In the genomic region with DNA sequence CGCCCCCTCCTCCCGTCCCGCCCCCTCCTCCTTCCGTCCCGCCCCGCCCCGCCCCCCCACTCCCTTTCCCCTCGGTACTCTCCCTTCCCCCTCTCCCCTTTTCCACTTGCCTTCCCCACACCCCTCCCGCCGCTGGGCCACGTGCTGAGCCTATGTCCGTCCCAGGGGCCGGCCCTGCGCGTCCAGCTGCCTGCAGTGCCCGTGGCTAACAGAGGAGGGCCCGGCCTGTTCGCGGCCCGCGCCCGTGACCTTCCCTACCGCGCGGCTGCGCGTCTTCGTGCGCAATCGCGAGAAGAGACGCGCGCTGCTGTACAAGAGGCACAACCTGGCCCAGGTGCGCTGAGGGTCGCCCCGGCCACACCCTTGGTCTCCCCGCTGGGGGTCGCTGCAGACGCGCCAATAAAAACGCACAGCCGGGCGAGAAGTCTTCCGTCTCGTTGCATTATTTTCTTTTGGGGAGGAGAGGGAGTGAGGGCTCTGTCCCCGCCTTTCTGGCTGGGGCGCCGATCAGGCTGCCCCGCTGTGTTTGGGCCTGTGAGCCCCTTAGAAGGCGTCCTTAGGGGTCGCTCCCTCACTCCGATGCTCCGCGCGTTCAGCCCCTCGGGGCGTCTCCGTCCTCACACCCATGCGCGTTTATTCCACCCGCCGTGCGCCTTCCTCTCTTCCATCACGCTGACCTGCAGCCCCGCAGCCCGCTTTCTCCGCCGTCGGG, we compare ENCODE assay signal across 9 cellular contexts. TPM values are rescaled to one million over a fixed set of nuclear protein-coding genes. Genes with fewer than 3 reads are reported as not detected.
DNase-seq lines count a peak whose midpoint lies in the region; ATAC-seq, FAIRE-seq and TF ChIP-seq lines count a peak whose summit lies in the region.
"Had no signal": no experiment of that assay in that cellular context is flagged by ENCODE, and none has a peak within 500 bp of the region (broad histone marks: within the 10 kb centered on the region; RNA-seq: fewer than 3 reads in every experiment).

No MANE protein-coding gene starts in this region.

- peak; percentile 50 for DNase-seq in NCI-H226
- peak; percentile 83 for DNase-seq in activated CD8-positive, alpha-beta memory T cell treated with anti-CD3 and anti-CD28 coated beads for 24 hours
- DNase-seq in H1 (ENCODE audit: low read depth in 1 of 2, low spot score in 2 of 2) = peak; percentile 70 to 95
- DNase-seq in mesenchymal stem cell = peak; percentile 85
- DNase-seq in stimulated activated CD8-positive, alpha-beta memory T cell treated with anti-CD3 and anti-CD28 coated beads, Interleukin-12 subunit alpha, Interleukin-12 subunit beta, amount 100 ng/mL, for 1 hour (ENCODE audit: low read depth) = peak; percentile 15
- no peak for DNase-seq in NCI-H187 treated with DMSO at 0.1 percent for 48 hours (lab: John Stamatoyannopoulos, UW)

- H3K36me3 ChIP-seq in H1 (ENCODE audit: control insufficient read depth in 2 of 4, insufficient read depth in 4 of 4, low read length in 3 of 4) = no peaks in the 10 kb centered on the region
- no peaks in the 10 kb centered on the region for H3K36me3 ChIP-seq in mesenchymal stem cell (ENCODE audit: control insufficient read depth in 1 of 2, insufficient read depth in 2 of 2, low read depth in 1 of 2, low read length in 2 of 2)

- H2AFZ ChIP-seq in H1 (ENCODE audit: low read length) (no peak overlapping the region; the same call in 1 of the 2 replicates), mesenchymal stem cell (ENCODE audit: low read depth, low read length) (peak overlapping the region; percentile 66)

- peak overlapping the region; percentile 53 to 74 (median 71) for H3K4me3 ChIP-seq in H1 (ENCODE audit: extremely low read depth in 1 of 4, insufficient read depth in 2 of 4, low read depth in 3 of 4, low read length in 4 of 4)
- H3K4me3 ChIP-seq in mesenchymal stem cell (ENCODE audit: insufficient read depth in 1 of 2, low read depth in 1 of 2, low read length in 2 of 2) = peak overlapping the region; percentile 67 to 84

- peak overlapping the region; percentile 25 to 72 (median 67); a peak in 6 of 7 replicates for H3K9ac ChIP-seq in H1 (replicated peaks in 1 of 4; ENCODE audit: extremely low read depth in 1 of 4, low read depth in 3 of 4, low read length in 3 of 4)
- H3K9ac ChIP-seq in mesenchymal stem cell (ENCODE audit: low read length) = peak overlapping the region; percentile 89

- H2BK5ac ChIP-seq in H1 (ENCODE audit: low read depth, low read length) (peak overlapping the region; percentile 85; the same call in 1 of the 2 replicates), mesenchymal stem cell (ENCODE audit: low read depth, low read length, poor library complexity, severe bottlenecking) (no peak overlapping the region)

- peak overlapping the region; percentile 95; the same call in 1 of the 2 replicates for H4K8ac ChIP-seq in H1 (ENCODE audit: extremely low read depth, insufficient read depth, low read length)
- H4K8ac ChIP-seq in mesenchymal stem cell (ENCODE audit: low read length) = peak overlapping the region; percentile 87

- peak overlapping the region; percentile 54 for H3K56ac ChIP-seq in H1 (replicated peaks; ENCODE audit: insufficient read length, low read depth, low read length)

- TF ChIP-seq EP300 in H1 (IDR thresholded peaks at IDR 0.05; ENCODE audit: borderline replicate concordance in 1 of 2, low read depth in 2 of 2, low read length in 2 of 2) = no peak

- 3% methylated on average over 52 of the region's 70 CpGs; no CpG with 5 or more reads in 1 of the 2 experiments for WGBS in H1 (ENCODE audit: extremely low coverage in 1 of 2, insufficient coverage in 1 of 2, insufficient read length in 1 of 2, insufficient replicate concordance in 2 of 2, low coverage in 1 of 2, low lambda C conversion rate in 2 of 2, missing lambda C conversion rate in 1 of 2), 2 experiments
- under 1% methylated on average over 59 of the region's 70 CpGs for WGBS in mesenchymal stem cell

- peak; percentile 83 to 91 for TF ChIP-seq RAD21 in H1 (IDR thresholded peaks at IDR 0.05 in 1 of 2, conservative IDR thresholded peaks at IDR 0.05 in 1 of 2; ENCODE audit: low read depth in 2 of 2, low read length in 2 of 2)

- H3K18ac ChIP-seq in H1 (ENCODE audit: extremely low read depth, low read length) = peak overlapping the region; percentile 99
- peak overlapping the region; percentile 16 to 79 for H3K18ac ChIP-seq in mesenchymal stem cell (ENCODE audit: low read depth in 1 of 2, low read length in 2 of 2)

- CTCF ChIA-PET in H1 (lab: Charles Lee; ENCODE audit: partially characterized antibody) = interaction anchor here (0.8 to 1.7 kb wide), 8 partner anchors 12 to 136 kb away, joined by 3 to 10 read pairs (median 4); a partner anchor contains a TSS

- TF ChIP-seq CTCF in GM12873 (IDR thresholded peaks at IDR 0.05; ENCODE audit: insufficient read depth, low read depth, low read length, missing control alignments) = peak; percentile 49
- peak in 2 of 3 experiments; percentile 81 to 85; a peak in 3 of 4 replicates for TF ChIP-seq CTCF in H1 (IDR thresholded peaks at IDR 0.05; ENCODE audit: control extremely low read depth in 1 of 3, insufficient read depth in 1 of 3, low read depth in 1 of 3, low read length in 3 of 3)

- no peaks in the 10 kb centered on the region for H3K79me1 ChIP-seq in H1 (ENCODE audit: low read depth, low read length)
- H3K79me1 ChIP-seq in mesenchymal stem cell (replicated peaks; ENCODE audit: low read length, poor library complexity, severe bottlenecking) = no peaks in the 10 kb centered on the region

- peaks cover 2 to 26% (median 16%) of the 10 kb centered on the region in 4 experiments; a peak in 6 of 7 replicates for H3K27me3 ChIP-seq in H1 (replicated peaks in 1 of 4; ENCODE audit: control insufficient read depth in 3 of 4, extremely low read depth in 1 of 4, insufficient read depth in 3 of 4, low read length in 3 of 4)
- H3K27me3 ChIP-seq in mesenchymal stem cell (ENCODE audit: control insufficient read depth in 1 of 2, insufficient read depth in 1 of 2, low read length in 2 of 2) = peaks cover 0 to 13% of the 10 kb centered on the region in 2 experiments

- H3K27ac ChIP-seq in H1 (ENCODE audit: low read depth, low read length) (no peak overlapping the region), mesenchymal stem cell (ENCODE audit: low read length, poor library complexity, severe bottlenecking) (no peak overlapping the region)

- peaks cover 8% of the 10 kb centered on the region; the same call in 1 of the 2 replicates for H3K23me2 ChIP-seq in H1 (ENCODE audit: low read depth, low read length)

- peak in 1 of 2 experiments; percentile 74; a peak in 2 of 3 replicates for TF ChIP-seq POLR2A in H1 (IDR thresholded peaks at IDR 0.05; ENCODE audit: control extremely low read depth in 1 of 2, low read depth in 2 of 2, low read length in 2 of 2)

- H3K4ac ChIP-seq in H1 (replicated peaks; ENCODE audit: insufficient read length, low read depth, low read length) (peak overlapping the region; percentile 81), mesenchymal stem cell (ENCODE audit: low read depth in 1 of 2, low read length in 2 of 2) (peak overlapping the region in 1 of 2 experiments; percentile 54)

- peak overlapping the region; percentile 22 for H4K5ac ChIP-seq in H1 (ENCODE audit: insufficient read length, low read depth, low read length)

- H3K4me1 ChIP-seq in H1 (replicated peaks in 1 of 4; ENCODE audit: control insufficient read depth in 3 of 4, insufficient read depth in 4 of 4, low read length in 3 of 4) = peaks cover 0 to 10% (median 5%) of the 10 kb centered on the region in 4 experiments; a peak in 5 of 7 replicates
- peaks cover 26% of the 10 kb centered on the region for H3K4me1 ChIP-seq in mesenchymal stem cell (ENCODE audit: control insufficient read depth, insufficient read depth, low read depth, low read length)

- H3K23ac ChIP-seq in H1 (ENCODE audit: insufficient read length) (no peak overlapping the region), mesenchymal stem cell (ENCODE audit: low read length in 2 of 2) (peak overlapping the region in 1 of 2 experiments; percentile 18)

- H4K20me1 ChIP-seq in H1 (replicated peaks in 1 of 2; ENCODE audit: control insufficient read depth in 1 of 2, insufficient read depth in 2 of 2, low read length in 2 of 2) = peaks cover 4 to 6% of the 10 kb centered on the region in 2 experiments

- H2BK120ac ChIP-seq in H1 (replicated peaks; ENCODE audit: low read depth, low read length) = no peak overlapping the region
- H2BK120ac ChIP-seq in mesenchymal stem cell (ENCODE audit: low read depth, low read length) = peak overlapping the region; percentile 2

- H4K91ac ChIP-seq in H1 (replicated peaks; ENCODE audit: insufficient read length, low read length) (peak overlapping the region; percentile 95), mesenchymal stem cell (ENCODE audit: low read length) (peak overlapping the region; percentile 73)

- no peak overlapping the region; the same call in 1 of the 2 replicates for H2BK20ac ChIP-seq in H1 (ENCODE audit: low read length)

- FAIRE-seq in H1 (lab: Jason Lieb, UNC) = no peak
- FAIRE-seq: endometrium had no signal

- no peak overlapping the region for H3K14ac ChIP-seq in H1 (ENCODE audit: insufficient read length)
- H3K14ac ChIP-seq in mesenchymal stem cell (ENCODE audit: low read length in 2 of 2) = peak overlapping the region in 1 of 2 experiments; percentile 18

- H2BK15ac ChIP-seq in H1 (ENCODE audit: low read length) (0 out of 2 replicates have a peak overlapping the region, but pooled peaks have one; percentile 72), mesenchymal stem cell (ENCODE audit: low read depth, poor library complexity, severe bottlenecking) (no peak overlapping the region)

- H2BK12ac ChIP-seq in H1 (ENCODE audit: low read depth, low read length) (0 out of 2 replicates have a peak overlapping the region, but pooled peaks have one; percentile 39), mesenchymal stem cell (ENCODE audit: low read length in 2 of 2) (peak overlapping the region in 1 of 2 experiments; percentile 10)

- POLR2A ChIA-PET in H1 (lab: Charles Lee; ENCODE audit: partially characterized antibody) = interaction anchor here (0.6 to 1.6 kb wide), 4 partner anchors 13 to 114 kb away, joined by 3 to 12 read pairs (median 4); a partner anchor contains a TSS

- H3K4me2 ChIP-seq in H1 (ENCODE audit: insufficient read depth in 1 of 2, low read depth in 2 of 2, low read length in 2 of 2) (peak overlapping the region; percentile 51 to 96), mesenchymal stem cell (ENCODE audit: low read length, poor library complexity, severe bottlenecking) (peak overlapping the region; percentile 96)

- no peaks in the 10 kb centered on the region for H3K79me2 ChIP-seq in H1 (ENCODE audit: control insufficient read depth in 1 of 2, insufficient read depth in 2 of 2, low read length in 2 of 2)

- no peak overlapping the region for H2AK5ac ChIP-seq in H1 (ENCODE audit: low read depth, low read length)
- H2AK5ac ChIP-seq in mesenchymal stem cell (ENCODE audit: low read length, severe bottlenecking) = no peak overlapping the region

- H3K9me3 ChIP-seq in H1 (ENCODE audit: insufficient read depth in 2 of 2, low read depth in 1 of 2, low read length in 1 of 2) (no peaks in the 10 kb centered on the region), mesenchymal stem cell (ENCODE audit: control insufficient read depth, low read length) (no peaks in the 10 kb centered on the region)

- ATAC-seq in GM19328 (IDR thresholded peaks at IDR 0.05; ENCODE audit: unreplicated experiment) = no peak

RNA-seq across cellular contexts. Expression of gene TRIM11, which starts 28.0 kb away (rescaled TPM):
- 31.3 and 32.1 TPM in 2 replicates for total RNA-seq in H1 (2021; fragmentation: NEBNext Ultra II Directional; extraction: Animal tissue kit (Norgen Biotek cat#: 25700))
- polyA plus RNA-seq in H1 (2011; rRNA removed) = 11.1 and 19.6 TPM in 2 replicates
- 15.2 TPM for polyA plus RNA-seq in H1 (2011; cell fraction: cytosol; rRNA removed)
- polyA plus RNA-seq in H1 (2011; cell fraction: nucleus; rRNA removed) = 41.2 TPM
- polyA plus RNA-seq in H1 (2012, experiment 1 of 2) = 20.6 to 26.0 TPM (median 22.5 TPM) in 4 replicates
- 18.9 TPM for polyA plus RNA-seq in H1 (2012, experiment 2 of 2)
- polyA plus RNA-seq in H1 (2013, experiment 1 of 2) = 15.4 TPM
- polyA plus RNA-seq in H1 (2013, experiment 2 of 2) = 15.5 TPM
- 18.6 and 18.8 TPM in 2 replicates for polyA minus RNA-seq in H1 (2011; rRNA and poly(A)+ RNA removed)
- polyA minus RNA-seq in H1 (2011; cell fraction: cytosol; rRNA and poly(A)+ RNA removed) = 17.7 TPM
- 32.8 TPM for polyA minus RNA-seq in H1 (2011; cell fraction: nucleus; rRNA and poly(A)+ RNA removed)
- polyA plus RNA-seq in mesenchymal stem cell (2013, experiment 1 of 2) = 16.3 TPM
- 15.1 TPM for polyA plus RNA-seq in mesenchymal stem cell (2013, experiment 2 of 2)

RNA-seq across cellular contexts. Expression of gene TRIM17, which starts 38.1 kb away (rescaled TPM):
- 2.2 and 2.3 TPM in 2 replicates for total RNA-seq in H1 (2021; fragmentation: NEBNext Ultra II Directional; extraction: Animal tissue kit (Norgen Biotek cat#: 25700))
- polyA plus RNA-seq in H1 (2011; rRNA removed) = 1.0 and 1.1 TPM in 2 replicates
- 1.0 TPM for polyA plus RNA-seq in H1 (2011; cell fraction: cytosol; rRNA removed)
- polyA plus RNA-seq in H1 (2011; cell fraction: nucleus; rRNA removed) = 5.9 TPM
- polyA plus RNA-seq in H1 (2012, experiment 1 of 2) = 1.3 to 2.3 TPM (median 1.9 TPM) in 4 replicates
- 0.63 TPM for polyA plus RNA-seq in H1 (2012, experiment 2 of 2)
- 0.97 TPM for polyA plus RNA-seq in H1 (2013, experiment 1 of 2)
- 0.75 TPM for polyA plus RNA-seq in H1 (2013, experiment 2 of 2)
- polyA minus RNA-seq in H1 (2011; rRNA and poly(A)+ RNA removed) = 1.00 and 1.5 TPM in 2 replicates
- polyA minus RNA-seq in H1 (2011; cell fraction: cytosol; rRNA and poly(A)+ RNA removed) = not detected
- polyA minus RNA-seq in H1 (2011; cell fraction: nucleus; rRNA and poly(A)+ RNA removed) = 3.3 TPM
- 1.9 TPM for polyA plus RNA-seq in mesenchymal stem cell (2013, experiment 1 of 2)
- polyA plus RNA-seq in mesenchymal stem cell (2013, experiment 2 of 2) = 1.7 TPM
